Comparison of ENCODE assay signal across 19 cellular contexts in the genomic region with DNA sequence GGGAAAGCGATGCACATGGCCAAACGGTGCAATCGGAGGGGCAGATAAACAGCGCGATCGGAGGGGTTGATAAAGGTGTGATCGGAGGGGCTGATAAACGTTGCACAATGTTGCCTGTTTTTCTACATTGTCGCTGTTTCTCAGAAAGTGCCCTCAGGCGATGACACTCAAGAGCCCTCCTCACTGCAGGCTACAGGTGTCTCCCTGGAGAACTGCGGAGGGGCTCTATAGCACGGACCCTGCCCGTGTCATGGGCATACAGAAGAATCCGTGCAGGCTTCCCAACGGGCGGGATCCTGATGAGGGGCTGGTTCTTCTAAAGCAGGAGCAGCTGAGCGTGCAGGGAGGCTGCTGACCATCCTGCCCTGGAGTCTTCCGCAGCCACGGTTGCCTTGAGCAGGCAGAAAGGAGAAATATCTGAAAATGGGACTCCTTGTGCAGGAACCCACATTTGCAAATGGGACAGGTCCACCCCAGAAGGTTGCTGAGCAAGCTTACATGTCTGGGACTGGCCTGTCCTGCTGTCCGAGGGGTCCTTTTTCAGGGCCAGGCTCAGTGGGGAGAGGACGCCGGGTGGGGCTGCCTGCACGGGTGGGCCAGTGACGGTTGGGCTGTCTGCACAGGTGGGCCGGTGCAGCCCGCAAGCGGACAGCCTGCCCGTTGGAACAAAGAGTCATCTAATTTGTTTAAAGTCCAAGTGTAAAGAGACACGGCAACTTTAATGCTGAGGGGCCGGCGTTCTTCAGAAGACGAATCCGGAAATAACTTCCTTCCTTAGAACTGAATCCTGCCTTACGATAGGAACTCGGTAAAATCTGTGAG. TPM values are rescaled to one million over a fixed set of nuclear protein-coding genes. Genes with fewer than 3 reads are reported as not detected.
DNase-seq lines count a peak whose midpoint lies in the region; ATAC-seq and TF ChIP-seq lines count a peak whose summit lies in the region.
"Had no signal": no experiment of that assay in that cellular context is flagged by ENCODE, and none has a peak within 500 bp of the region (broad histone marks: within the 10 kb centered on the region; RNA-seq: fewer than 3 reads in every experiment).

No MANE protein-coding gene starts in this region.

- H3K9me3 ChIP-seq in right atrium auricular region: no peaks in the 10 kb centered on the region
- no peaks in the 10 kb centered on the region for H3K9me3 ChIP-seq in heart right ventricle
- H3K9me3 ChIP-seq: left ventricle myocardium inferior had no signal

- H3K27me3 Mint-ChIP-seq in chondrocyte (ENCODE audit: low read depth): peaks cover 57% of the 10 kb centered on the region
- H3K27me3 Mint-ChIP-seq: activated naive CD8-positive, alpha-beta T cell had no signal

- no peak overlapping the region for H3K27ac Mint-ChIP-seq in chondrocyte (ENCODE audit: unreplicated experiment)
- H3K27ac Mint-ChIP-seq: activated naive CD8-positive, alpha-beta T cell; activated T-helper 1 cell treated with anti-CD3 and anti-CD28 coated beads, Interleukin-12 subunit alpha, Interleukin-12 subunit beta, Interleukin-2, Interleukin-4 antibody, amounts not matched to agents 30 ng/mL and 10 ng/mL and 1 ng/mL, durations not matched to agents 14 hours and 24 hours and 36 hours; endodermal cell; stimulated activated memory B cell treated with anti-CD40 and anti-IgM and Interleukin-4, amounts not matched to agents 10 μg/mL and 1 μg/mL and 100 μg/mL, for 72 hours had no signal

- H3K36me3 ChIP-seq in right atrium auricular region (no peaks in the 10 kb centered on the region), heart right ventricle (no peaks in the 10 kb centered on the region)
- H3K36me3 ChIP-seq: left ventricle myocardium inferior had no signal

- H3K4me1 Mint-ChIP-seq in chondrocyte (ENCODE audit: low read depth): peaks cover 19% of the 10 kb centered on the region
- H3K4me1 Mint-ChIP-seq: endodermal cell had no signal

- peak; percentile 44 for DNase-seq in right atrium auricular region (ENCODE audit: low spot score)
- DNase-seq in heart right ventricle: no peak
- DNase-seq in chondrocyte (ENCODE audit: low spot score): peak; percentile 76
- peak; percentile 81 for DNase-seq in mesenteric fat pad (ENCODE audit: low spot score)
- peak; percentile 24 for DNase-seq in ureter (ENCODE audit: low spot score)
- no peak for DNase-seq in anterior cingulate cortex (lab: John Stamatoyannopoulos, UW)
- DNase-seq in midbrain (lab: John Stamatoyannopoulos, UW): no peak
- DNase-seq: activated CD4-positive, CD25-positive, alpha-beta regulatory T cell; endodermal cell; GDM1; Karpas-422; NCI-H1930; T-helper 9 cell had no signal

- H3K27ac ChIP-seq in right atrium auricular region (no peak overlapping the region), heart right ventricle (no peak overlapping the region)
- H3K27ac ChIP-seq: left ventricle myocardium inferior had no signal

- H3K9me3 Mint-ChIP-seq in chondrocyte (ENCODE audit: low read depth): no peaks in the 10 kb centered on the region
- H3K9me3 Mint-ChIP-seq: activated T-helper 1 cell treated with anti-CD3 and anti-CD28 coated beads, Interleukin-12 subunit alpha, Interleukin-12 subunit beta, Interleukin-2, Interleukin-4 antibody, amounts not matched to agents 30 ng/mL and 10 ng/mL and 1 ng/mL, durations not matched to agents 14 hours and 24 hours and 36 hours; endodermal cell had no signal

- H3K4me3 Mint-ChIP-seq in chondrocyte (ENCODE audit: unreplicated experiment): no peak overlapping the region
- H3K4me3 Mint-ChIP-seq: activated naive CD8-positive, alpha-beta T cell; activated T-helper 1 cell treated with anti-CD3 and anti-CD28 coated beads, Interleukin-12 subunit alpha, Interleukin-12 subunit beta, Interleukin-2, Interleukin-4 antibody, amounts not matched to agents 30 ng/mL and 10 ng/mL and 1 ng/mL, durations not matched to agents 14 hours and 24 hours and 36 hours; endodermal cell; stimulated activated memory B cell treated with anti-CD40 and anti-IgM and Interleukin-4, amounts not matched to agents 10 μg/mL and 1 μg/mL and 100 μg/mL, for 72 hours had no signal

- H3K27me3 ChIP-seq in right atrium auricular region (no peaks in the 10 kb centered on the region), heart right ventricle (peaks cover 0 to 4% (median 0%) of the 10 kb centered on the region in 7 donors)

- no peak overlapping the region for H3K4me3 ChIP-seq in right atrium auricular region
- H3K4me3 ChIP-seq in heart right ventricle: no peak overlapping the region
- H3K4me3 ChIP-seq: left ventricle myocardium inferior had no signal

- 84 to 88% methylated on average over 35 of the region's 35 CpGs for WGBS in heart right ventricle, 2 donors

- ATAC-seq in heart right ventricle (no peak), GM19035 (IDR thresholded peaks at IDR 0.05; ENCODE audit: unreplicated experiment) (no peak)
- ATAC-seq: right cardiac atrium; stimulated activated memory B cell treated with anti-CD40 and anti-IgM and Interleukin-4, amounts not matched to agents 10 μg/mL and 1 μg/mL and 100 μg/mL, for 72 hours had no signal

- TF ChIP-seq CTCF in right atrium auricular region (IDR thresholded peaks at IDR 0.05): no peak
- TF ChIP-seq CTCF in heart right ventricle (IDR thresholded peaks at IDR 0.05): no peak
- no peak for TF ChIP-seq CTCF in chondrocyte (IDR thresholded peaks at IDR 0.05)

- H3K4me1 ChIP-seq in right atrium auricular region (peaks cover 0 to 13% of the 10 kb centered on the region in 2 donors), heart right ventricle (peaks cover 0 to 12% (median 0%) of the 10 kb centered on the region in 9 donors)

- intact Hi-C loops in heart right ventricle (cut with DNase I): no loop called here

- no peaks in the 10 kb centered on the region for H3K36me3 Mint-ChIP-seq in chondrocyte (ENCODE audit: low read depth)

RNA-seq across cellular contexts. Expression of gene LPCAT1, which starts 25.2 kb away (rescaled TPM):
- total RNA-seq in right atrium auricular region (10 to 100 TPM; 13.2 to 18.1 TPM), heart right ventricle (10 to 100 TPM in 3 of 10 donors, 1 to 10 TPM in 7; 5.6 to 25.5 (median 8.9) TPM), chondrocyte (39.9 to 49.4 TPM (median 46.4 TPM) in 3 replicates), mesenteric fat pad (45.7 TPM), ureter (48.0 TPM)
- 10 to 100 TPM; 14.8 to 23.8 TPM for polyA plus RNA-seq in heart right ventricle

Comparison
In these comparisons a context has a peak if more than half of its experiments do, and no peak if none do; other contexts are left out.
1. DNase-seq: peak in right atrium auricular region (single experiment), chondrocyte (single experiment), mesenteric fat pad (single experiment) and ureter (single experiment); none in heart right ventricle (0 of 2), anterior cingulate cortex (0 of 58) and midbrain (single experiment).